16 cellular contexts compared by ENCODE assay signal in genomic region chr3:52077376-52077775, GRCh38. TPM values are rescaled to one million over a fixed set of nuclear protein-coding genes. Genes with fewer than 3 reads are reported as not detected.
A peak's percentile ranks its signal among the peaks of the same experiment; 100 is the strongest.
DNase-seq lines count a peak whose midpoint lies in the region; ATAC-seq and TF ChIP-seq lines count a peak whose summit lies in the region.
"Had no signal": no experiment of that assay in that cellular context is flagged by ENCODE, and none has a peak within 500 bp of the region (broad histone marks: within the 10 kb centered on the region; RNA-seq: fewer than 3 reads in every experiment).

No MANE protein-coding gene starts in this region.

- no peak overlapping the region for H4K8ac ChIP-seq in neuronal stem cell (ENCODE audit: low read depth, low read length)

- H3K4me2 ChIP-seq in osteoblast (ENCODE audit: insufficient read depth, low read length): no peak overlapping the region
- no peak overlapping the region for H3K4me2 ChIP-seq in neuronal stem cell (ENCODE audit: insufficient read depth, low read length, poor library complexity, severe bottlenecking)
- H3K4me2 ChIP-seq: BLaER1 treated with 17β-estradiol and CSF1 and Interleukin-3, amounts not matched to agents 10 nM and 100 nM had no signal

- H3K9me3 ChIP-seq in right atrium auricular region: no peaks in the 10 kb centered on the region
- no peaks in the 10 kb centered on the region for H3K9me3 ChIP-seq in osteoblast (ENCODE audit: low read depth, low read length)
- H3K9me3 ChIP-seq in uterus: no peaks in the 10 kb centered on the region
- peaks cover 0 to 1% of the 10 kb centered on the region in 2 donors for H3K9me3 ChIP-seq in neuronal stem cell (replicated peaks in 1 of 2; ENCODE audit: control insufficient read depth in 2 of 2, insufficient read depth in 1 of 2, low read depth in 1 of 2, low read length in 2 of 2)
- H3K9me3 ChIP-seq in thyroid gland: no peaks in the 10 kb centered on the region
- H3K9me3 ChIP-seq: BLaER1 treated with 17β-estradiol and CSF1 and Interleukin-3, amounts not matched to agents 10 nM and 100 nM; stomach had no signal

- TF ChIP-seq POLR2A in uterus (IDR thresholded peaks at IDR 0.05): no peak
- no peak for TF ChIP-seq POLR2A in thyroid gland (IDR thresholded peaks at IDR 0.05)

- intact Hi-C loops in uterus (cut with DNase I; ENCODE audit: low total_unique reads) (no loop called here), thyroid gland (cut with DNase I) (no loop called here)

- no peak overlapping the region for H3K14ac ChIP-seq in neuronal stem cell (ENCODE audit: low read length)

- ATAC-seq in GM21390 (IDR thresholded peaks at IDR 0.05; ENCODE audit: unreplicated experiment): no peak
- ATAC-seq: HCT116 had no signal

- peak; percentile 39 for DNase-seq in cerebellum (ENCODE audit: low spot score)
- no peak for DNase-seq in right atrium auricular region (ENCODE audit: low spot score)
- peak; percentile 65 for DNase-seq in osteoblast (ENCODE audit: insufficient read length, low spot score, missing footprints)
- DNase-seq in uterus: peak in 1 of 2 donors; percentile 51
- DNase-seq in neuronal stem cell (ENCODE audit: low spot score): no peak
- no peak for DNase-seq in thyroid gland
- DNase-seq: activated B cell treated with CpG ODN at 0.5 μM for 24 hours, activated gamma-delta T cell treated with Interleukin-2 at 50 U/mL for 16 hours, DMS153, kidney, NCI-H1694 treated with DMSO at 0.1 percent for 48 hours, stomach, T-helper 2 cell had no signal

- H3K4me1 ChIP-seq in right atrium auricular region: peaks cover 0 to 18% of the 10 kb centered on the region in 2 donors
- H3K4me1 ChIP-seq in osteoblast (ENCODE audit: insufficient read depth, low read length): no peaks in the 10 kb centered on the region
- peaks cover 0 to 4% of the 10 kb centered on the region in 2 donors for H3K4me1 ChIP-seq in uterus
- peaks cover 0 to 3% of the 10 kb centered on the region in 2 donors for H3K4me1 ChIP-seq in neuronal stem cell (ENCODE audit: control insufficient read depth in 2 of 2, insufficient read depth in 1 of 2, low read depth in 1 of 2, low read length in 2 of 2)
- H3K4me1 ChIP-seq in thyroid gland: no peaks in the 10 kb centered on the region

- H3K18ac ChIP-seq in neuronal stem cell (ENCODE audit: low read length): no peak overlapping the region

- H2BK12ac ChIP-seq in neuronal stem cell (ENCODE audit: low read length): no peak overlapping the region

- H3K79me1 ChIP-seq in neuronal stem cell (ENCODE audit: low read depth, low read length): peaks cover 3% of the 10 kb centered on the region

- H4K20me1 ChIP-seq in osteoblast (ENCODE audit: insufficient read depth, low read length): no peaks in the 10 kb centered on the region

- H3K9ac ChIP-seq in neuronal stem cell (ENCODE audit: low read depth, low read length, poor library complexity): no peak overlapping the region
- H3K9ac ChIP-seq: BLaER1 treated with 17β-estradiol and CSF1 and Interleukin-3, amounts not matched to agents 10 nM and 100 nM had no signal

- no peak overlapping the region for H2BK5ac ChIP-seq in neuronal stem cell (ENCODE audit: low read length)

- WGBS in neuronal stem cell (ENCODE audit: extremely low coverage in 2 of 2, insufficient read length in 2 of 2, insufficient replicate concordance in 1 of 2), 2 donors: no CpG with 5 or more reads among the region's 9 CpGs
- WGBS in thyroid gland, 2 donors: 55 to 68% methylated on average over 9 of the region's 9 CpGs

- no peak overlapping the region for H4K91ac ChIP-seq in neuronal stem cell (ENCODE audit: low read depth, low read length, poor library complexity)

- H2AK5ac ChIP-seq in neuronal stem cell (ENCODE audit: low read depth, low read length): no peak overlapping the region

- H3K27ac ChIP-seq in right atrium auricular region (peak overlapping the region; percentile 22 to 26), osteoblast (ENCODE audit: low read depth, low read length) (no peak overlapping the region), uterus (peak overlapping the region; percentile 71 to 79), neuronal stem cell (replicated peaks; ENCODE audit: low read length) (no peak overlapping the region), thyroid gland (peak overlapping the region in 1 of 3 donors; percentile 24)
- H3K27ac ChIP-seq: BLaER1 treated with 17β-estradiol and CSF1 and Interleukin-3, amounts not matched to agents 10 nM and 100 nM had no signal

- H3K23ac ChIP-seq in neuronal stem cell (ENCODE audit: low read depth, low read length, poor library complexity): no peak overlapping the region

- H3K36me3 ChIP-seq in right atrium auricular region (no peaks in the 10 kb centered on the region), osteoblast (ENCODE audit: insufficient read depth, low read length) (no peaks in the 10 kb centered on the region), uterus (no peaks in the 10 kb centered on the region), neuronal stem cell (replicated peaks in 1 of 2; ENCODE audit: control insufficient read depth in 2 of 2, insufficient read depth in 2 of 2, low read length in 2 of 2) (peaks cover 13 to 23% of the 10 kb centered on the region in 2 donors), thyroid gland (no peaks in the 10 kb centered on the region)
- H3K36me3 ChIP-seq: stomach had no signal

- TF ChIP-seq CTCF in right atrium auricular region (IDR thresholded peaks at IDR 0.05) (no peak), osteoblast (IDR thresholded peaks at IDR 0.05; ENCODE audit: extremely low read depth, low read depth, low read length) (no peak), uterus (IDR thresholded peaks at IDR 0.05) (peak; percentile 44 to 52 (median 50)), thyroid gland (IDR thresholded peaks at IDR 0.05) (no peak)

- H3K4me3 ChIP-seq in right atrium auricular region (no peak overlapping the region), osteoblast (ENCODE audit: insufficient read depth, low read length) (no peak overlapping the region), uterus (no peak overlapping the region), neuronal stem cell (ENCODE audit: low read length in 2 of 2) (no peak overlapping the region), thyroid gland (replicated peaks in 1 of 3) (no peak overlapping the region)
- H3K4me3 ChIP-seq: BLaER1 treated with 17β-estradiol and CSF1 and Interleukin-3, amounts not matched to agents 10 nM and 100 nM; stomach had no signal

- no peaks in the 10 kb centered on the region for H3K27me3 ChIP-seq in right atrium auricular region
- H3K27me3 ChIP-seq in osteoblast (ENCODE audit: insufficient read depth, low read length): no peaks in the 10 kb centered on the region
- H3K27me3 ChIP-seq in uterus: no peaks in the 10 kb centered on the region
- H3K27me3 ChIP-seq in neuronal stem cell (ENCODE audit: control insufficient read depth in 3 of 3, insufficient read depth in 3 of 3, low read depth in 1 of 3, low read length in 3 of 3): no peaks in the 10 kb centered on the region
- H3K27me3 ChIP-seq in thyroid gland: no peaks in the 10 kb centered on the region
- H3K27me3 ChIP-seq: BLaER1 treated with 17β-estradiol and CSF1 and Interleukin-3, amounts not matched to agents 10 nM and 100 nM; stomach had no signal

- no peak overlapping the region for H3K4ac ChIP-seq in neuronal stem cell (ENCODE audit: low read length)

- H2BK120ac ChIP-seq in neuronal stem cell (ENCODE audit: low read depth, low read length): no peak overlapping the region

- H2BK15ac ChIP-seq in neuronal stem cell (ENCODE audit: low read length): no peak overlapping the region

- no peaks in the 10 kb centered on the region for H3K79me2 ChIP-seq in osteoblast (ENCODE audit: insufficient read depth, low read length)

- H2AFZ ChIP-seq in osteoblast (ENCODE audit: low read length): no peak overlapping the region
- no peak overlapping the region for H2AFZ ChIP-seq in neuronal stem cell (ENCODE audit: low read length)

RNA-seq across cellular contexts. Expression of gene DUSP7, which starts 21.0 kb away (rescaled TPM):
- total RNA-seq in cerebellum (6.0 TPM), right atrium auricular region (10 to 100 TPM; 17.7 to 33.7 TPM), osteoblast (12.7 and 13.8 TPM in 2 replicates), uterus (10 to 100 TPM in 3 of 4 donors, 1 to 10 TPM in 1; 5.6 to 39.1 (median 12.3) TPM), thyroid gland (10 to 100 TPM in 3 of 4 donors, 1 to 10 TPM in 1; 6.9 to 10.6 (median 10.4) TPM)
- polyA plus RNA-seq in neuronal stem cell (2013, experiment 1 of 2): 13.5 TPM
- 13.8 TPM for polyA plus RNA-seq in neuronal stem cell (2013, experiment 2 of 2)

Comparison
In these comparisons a context has a peak if more than half of its experiments do, and no peak if none do; other contexts are left out.
1. DNase-seq: peak in cerebellum (single experiment) and osteoblast (single experiment); none in right atrium auricular region (single experiment), neuronal stem cell (single experiment) and thyroid gland (0 of 2).
2. H3K27ac ChIP-seq: peak in right atrium auricular region (2 of 2) and uterus (2 of 2); none in osteoblast (single experiment) and neuronal stem cell (single experiment).
3. CTCF ChIP-seq: peak in uterus (4 of 4); none in right atrium auricular region (0 of 2), osteoblast (single experiment) and thyroid gland (0 of 6).